1 cellular context compared by ENCODE assay signal in the genomic region with DNA sequence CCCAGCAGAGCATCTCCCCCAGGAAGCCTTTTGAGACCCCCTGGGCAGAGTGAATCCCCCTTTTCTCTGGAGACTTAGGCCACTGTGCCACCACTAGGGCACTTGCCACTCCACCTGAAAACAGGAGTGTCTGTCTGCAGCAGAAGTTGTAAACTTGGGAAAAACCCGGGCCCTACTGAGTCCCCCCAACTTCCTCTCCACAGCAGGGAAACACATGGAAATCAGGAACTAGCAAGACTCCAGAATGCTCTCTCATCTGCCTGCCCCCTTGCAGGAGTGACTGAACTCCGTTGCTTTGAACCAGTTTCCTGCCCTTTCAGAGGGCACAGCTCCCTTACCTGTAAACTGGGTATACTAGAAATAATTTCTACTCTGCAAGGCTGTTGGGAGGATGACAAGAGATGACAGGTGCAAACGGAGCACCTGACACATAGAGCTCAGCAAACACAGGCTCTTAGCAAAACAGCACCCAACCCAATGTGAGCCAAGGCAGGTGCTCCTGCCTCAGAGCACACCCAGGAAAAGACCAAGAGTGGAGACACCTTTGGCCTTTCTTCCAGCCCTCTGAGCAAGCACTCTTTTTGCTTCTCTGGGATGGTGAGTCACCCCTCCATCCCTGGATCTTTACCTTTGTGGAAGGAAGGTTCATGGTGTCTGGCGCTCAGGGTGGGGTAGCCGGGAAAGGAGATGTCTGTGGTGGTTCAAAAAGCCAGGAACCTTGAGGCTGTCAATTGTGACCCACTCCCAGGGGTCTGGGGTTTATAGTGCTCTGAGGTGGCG.
TF ChIP-seq lines count a peak whose summit lies in the region.

A gene with protein sequence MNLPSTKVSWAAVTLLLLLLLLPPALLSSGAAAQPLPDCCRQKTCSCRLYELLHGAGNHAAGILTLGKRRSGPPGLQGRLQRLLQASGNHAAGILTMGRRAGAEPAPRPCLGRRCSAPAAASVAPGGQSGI (minus strand): TSS at position 736 of the 780 bp plus-strand sequence. CDS start 87 bp downstream, at position 649.

TF ChIP-seq in HepG2, 621 proteins besides CTCF, POLR2A, EP300 and RAD21 (continued from another document):
- TF ChIP-seq ZNF564 (CRISPR knock-in tag; IDR thresholded peaks at IDR 0.05), result no peak
- TF ChIP-seq, protein P1, sequence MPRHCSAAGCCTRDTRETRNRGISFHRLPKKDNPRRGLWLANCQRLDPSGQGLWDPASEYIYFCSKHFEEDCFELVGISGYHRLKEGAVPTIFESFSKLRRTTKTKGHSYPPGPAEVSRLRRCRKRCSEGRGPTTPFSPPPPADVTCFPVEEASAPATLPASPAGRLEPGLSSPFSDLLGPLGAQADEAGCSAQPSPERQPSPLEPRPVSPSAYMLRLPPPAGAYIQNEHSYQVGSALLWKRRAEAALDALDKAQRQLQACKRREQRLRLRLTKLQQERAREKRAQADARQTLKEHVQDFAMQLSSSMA (CRISPR knock-in tag; IDR thresholded peaks at IDR 0.05), result 0 out of 2 replicates have a peak, but pooled peaks have one; percentile 10
- 0 out of 2 replicates have a peak, but pooled peaks have one; percentile 8 for TF ChIP-seq ZC3H13 (CRISPR knock-in tag; IDR thresholded peaks at IDR 0.05)
- no peak for TF ChIP-seq HOXA3 (CRISPR knock-in tag; IDR thresholded peaks at IDR 0.05)
